Comparison of ENCODE assay signal across 1 cellular context in the genomic region with DNA sequence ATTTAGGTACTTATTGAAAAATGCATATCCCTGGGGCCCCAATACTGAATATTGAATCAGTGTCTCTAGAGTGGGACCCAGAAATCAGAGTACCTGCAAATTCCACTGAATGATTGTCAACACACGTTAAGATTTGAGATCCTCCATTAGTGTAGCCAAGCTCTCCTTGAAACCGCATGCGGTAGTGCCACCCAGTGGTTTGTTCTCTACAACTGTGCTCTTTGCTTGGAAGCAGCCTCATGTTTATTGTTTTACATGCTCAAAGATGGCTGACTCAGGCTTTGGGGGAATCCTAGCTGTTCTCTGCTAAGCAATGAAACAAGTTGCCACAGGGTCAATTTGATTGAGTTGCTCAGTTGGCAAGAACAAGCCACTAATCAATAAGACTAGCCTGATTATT.
TF ChIP-seq lines count a peak whose summit lies in the region.

No MANE protein-coding gene starts in this region.

TF ChIP-seq in H1, 55 proteins besides CTCF, POLR2A, EP300 and RAD21 (continued from another document):
- TF ChIP-seq, protein P1, sequence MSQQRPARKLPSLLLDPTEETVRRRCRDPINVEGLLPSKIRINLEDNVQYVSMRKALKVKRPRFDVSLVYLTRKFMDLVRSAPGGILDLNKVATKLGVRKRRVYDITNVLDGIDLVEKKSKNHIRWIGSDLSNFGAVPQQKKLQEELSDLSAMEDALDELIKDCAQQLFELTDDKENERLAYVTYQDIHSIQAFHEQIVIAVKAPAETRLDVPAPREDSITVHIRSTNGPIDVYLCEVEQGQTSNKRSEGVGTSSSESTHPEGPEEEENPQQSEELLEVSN (IDR thresholded peaks at IDR 0.05): peak; percentile 18; the same call in 1 of the 2 replicates
- TF ChIP-seq FOSL1 (IDR thresholded peaks at IDR 0.05; ENCODE audit: insufficient read depth, low read depth, low read length) (no peak), CBX5 (IDR thresholded peaks at IDR 0.05; ENCODE audit: low read depth, low read length) (no peak)
- TF ChIP-seq, protein P2, sequence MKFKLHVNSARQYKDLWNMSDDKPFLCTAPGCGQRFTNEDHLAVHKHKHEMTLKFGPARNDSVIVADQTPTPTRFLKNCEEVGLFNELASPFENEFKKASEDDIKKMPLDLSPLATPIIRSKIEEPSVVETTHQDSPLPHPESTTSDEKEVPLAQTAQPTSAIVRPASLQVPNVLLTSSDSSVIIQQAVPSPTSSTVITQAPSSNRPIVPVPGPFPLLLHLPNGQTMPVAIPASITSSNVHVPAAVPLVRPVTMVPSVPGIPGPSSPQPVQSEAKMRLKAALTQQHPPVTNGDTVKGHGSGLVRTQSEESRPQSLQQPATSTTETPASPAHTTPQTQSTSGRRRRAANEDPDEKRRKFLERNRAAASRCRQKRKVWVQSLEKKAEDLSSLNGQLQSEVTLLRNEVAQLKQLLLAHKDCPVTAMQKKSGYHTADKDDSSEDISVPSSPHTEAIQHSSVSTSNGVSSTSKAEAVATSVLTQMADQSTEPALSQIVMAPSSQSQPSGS (IDR thresholded peaks at IDR 0.05; ENCODE audit: low read length): no peak
